9 cellular contexts compared by ENCODE assay signal in genomic region chr10:63523015-63523414, GRCh38. TPM values are rescaled to one million over a fixed set of nuclear protein-coding genes. Genes with fewer than 3 reads are reported as not detected.
A peak's percentile ranks its signal among the peaks of the same experiment; 100 is the strongest.
DNase-seq lines count a peak whose midpoint lies in the region; FAIRE-seq and TF ChIP-seq lines count a peak whose summit lies in the region.
"Had no signal": no experiment of that assay in that cellular context is flagged by ENCODE, and none has a peak within 500 bp of the region (broad histone marks: within the 10 kb centered on the region; RNA-seq: fewer than 3 reads in every experiment).

No MANE protein-coding gene starts in this region.

- no peaks in the 10 kb centered on the region for H3K9me3 Mint-ChIP-seq in T-helper 1 cell treated with Interleukin-12 subunit alpha and Interleukin-12 subunit beta and Interleukin-4 antibody, amounts not matched to agents 30 μg/mL and 1 μg/mL, for 36 hours
- H3K9me3 Mint-ChIP-seq in activated naive CD8-positive, alpha-beta T cell (ENCODE audit: low read depth), result no peaks in the 10 kb centered on the region

- H2AFZ ChIP-seq in keratinocyte (ENCODE audit: control insufficient read depth, low read length), result no peak overlapping the region

- H3K4me3 Mint-ChIP-seq in T-helper 1 cell treated with Interleukin-12 subunit alpha and Interleukin-12 subunit beta and Interleukin-4 antibody, amounts not matched to agents 30 μg/mL and 1 μg/mL, for 36 hours, result peak overlapping the region; percentile 29
- no peak overlapping the region for H3K4me3 Mint-ChIP-seq in activated naive CD8-positive, alpha-beta T cell

- peaks cover 14% of the 10 kb centered on the region for H3K36me3 Mint-ChIP-seq in T-helper 1 cell treated with Interleukin-12 subunit alpha and Interleukin-12 subunit beta and Interleukin-4 antibody, amounts not matched to agents 30 μg/mL and 1 μg/mL, for 36 hours (ENCODE audit: low read depth)
- H3K36me3 Mint-ChIP-seq in activated naive CD8-positive, alpha-beta T cell, result peaks cover 11% of the 10 kb centered on the region

- peaks cover 86% of the 10 kb centered on the region for H3K79me2 ChIP-seq in keratinocyte (ENCODE audit: control insufficient read depth, insufficient read depth, low read length)

- peak overlapping the region; percentile 83 for H3K27ac ChIP-seq in keratinocyte (ENCODE audit: control insufficient read depth, insufficient read depth, low read length)

- no peaks in the 10 kb centered on the region for H3K27me3 Mint-ChIP-seq in T-helper 1 cell treated with Interleukin-12 subunit alpha and Interleukin-12 subunit beta and Interleukin-4 antibody, amounts not matched to agents 30 μg/mL and 1 μg/mL, for 36 hours (ENCODE audit: low read depth)
- H3K27me3 Mint-ChIP-seq in activated naive CD8-positive, alpha-beta T cell, result no peaks in the 10 kb centered on the region

- no peak for FAIRE-seq in keratinocyte (lab: Jason Lieb, UNC)

- H3K4me3 ChIP-seq in keratinocyte (ENCODE audit: control insufficient read depth in 2 of 3, extremely low read depth in 1 of 3, insufficient read depth in 2 of 3, low read depth in 1 of 3, low read length in 3 of 3), result peak overlapping the region; percentile 78 to 89 (median 82)

- H3K4me1 Mint-ChIP-seq in T-helper 1 cell treated with Interleukin-12 subunit alpha and Interleukin-12 subunit beta and Interleukin-4 antibody, amounts not matched to agents 30 μg/mL and 1 μg/mL, for 36 hours (ENCODE audit: low read depth), result peaks cover 54% of the 10 kb centered on the region
- peaks cover 66% of the 10 kb centered on the region for H3K4me1 Mint-ChIP-seq in activated naive CD8-positive, alpha-beta T cell (ENCODE audit: low read depth)

- H3K9ac ChIP-seq in keratinocyte (ENCODE audit: control insufficient read depth, extremely low read depth, insufficient read depth, low read length), result peak overlapping the region; percentile 94

- no peak for TF ChIP-seq CTCF in keratinocyte (optimal IDR thresholded peaks at IDR 0.05 in 1 of 3, IDR thresholded peaks at IDR 0.05 in 1 of 3, conservative IDR thresholded peaks at IDR 0.05 in 1 of 3; ENCODE audit: extremely low read depth in 1 of 3, insufficient read depth in 2 of 3, low read length in 3 of 3)

- no peaks in the 10 kb centered on the region for H3K9me1 ChIP-seq in keratinocyte (ENCODE audit: control insufficient read depth, extremely low read depth, insufficient read depth, low read length)

- H3K36me3 ChIP-seq in keratinocyte (ENCODE audit: control insufficient read depth in 2 of 2, extremely low read depth in 1 of 2, insufficient read depth in 2 of 2, low read length in 2 of 2), result peaks cover 2 to 7% of the 10 kb centered on the region in 2 experiments

- H3K4me1 ChIP-seq in keratinocyte (ENCODE audit: control insufficient read depth, extremely low read depth, insufficient read depth, low read length), result peaks cover 33% of the 10 kb centered on the region

- dilution Hi-C loops in keratinocyte (cut with MboI; ENCODE audit: extremely low pct_ligation_motif_present, low sequenced_read_pairs), result no loop called here

- no peaks in the 10 kb centered on the region for H4K20me1 ChIP-seq in keratinocyte (ENCODE audit: control insufficient read depth, extremely low read depth, insufficient read depth, low read length)

- no peaks in the 10 kb centered on the region for H3K9me3 ChIP-seq in keratinocyte (ENCODE audit: control insufficient read depth, low read depth, low read length)

- H3K4me2 ChIP-seq in keratinocyte (ENCODE audit: control insufficient read depth, extremely low read depth, insufficient read depth, low read depth, low read length), result peak overlapping the region; percentile 89

- no peak for DNase-seq in T-helper 1 cell
- no peak for DNase-seq in keratinocyte (ENCODE audit: low read depth, low spot score)
- peak; percentile 46 for DNase-seq in superior temporal gyrus (ENCODE audit: extremely low spot score)
- no peak for DNase-seq in NK-92 treated with Interleukin-12 subunit alpha and Interleukin-12 subunit beta, amount 100 ng/mL, for 24 hours (lab: John Stamatoyannopoulos, UW)
- no peak for DNase-seq in stimulated activated CD4-positive, alpha-beta T cell treated with anti-CD3 and anti-CD28 coated beads, Interleukin-4, amount 100 ng/mL, for 1 hour
- DNase-seq in SIG-M5 (lab: John Stamatoyannopoulos, UW), result no peak
- DNase-seq: stimulated activated naive CD4-positive, alpha-beta T cell treated with Interleukin-2 at 50 U/mL for 16 hours had no signal

- peak overlapping the region; percentile 92 for H3K27ac Mint-ChIP-seq in T-helper 1 cell treated with Interleukin-12 subunit alpha and Interleukin-12 subunit beta and Interleukin-4 antibody, amounts not matched to agents 30 μg/mL and 1 μg/mL, for 36 hours
- peak overlapping the region; percentile 86 for H3K27ac Mint-ChIP-seq in activated naive CD8-positive, alpha-beta T cell

- no peaks in the 10 kb centered on the region for H3K27me3 ChIP-seq in keratinocyte (ENCODE audit: control insufficient read depth, extremely low read depth, insufficient read depth, low read length)

RNA-seq across cellular contexts. Expression of gene REEP3, which starts 1.8 kb away (rescaled TPM):
- 34.7 to 65.8 TPM (median 52.8 TPM) in 3 replicates for polyA plus RNA-seq in keratinocyte
- 172 TPM for polyA plus RNA-seq in keratinocyte (2011; ENCODE audit: low read depth)
- 40.8 and 57.7 TPM in 2 replicates for polyA plus RNA-seq in keratinocyte (2011; cell fraction: cytosol; rRNA removed)
- polyA plus RNA-seq in keratinocyte (2011; cell fraction: nucleus; rRNA removed), result 42.3 and 44.6 TPM in 2 replicates
- polyA plus RNA-seq in keratinocyte (2012; ENCODE audit: low replicate concordance), result 25.4 and 42.4 TPM in 2 replicates
- polyA minus RNA-seq in keratinocyte, result 15.5 to 43.5 TPM (median 23.8 TPM) in 3 replicates
- 57.2 TPM for polyA minus RNA-seq in keratinocyte (2011; cell fraction: cytosol; rRNA and poly(A)+ RNA removed)
- polyA minus RNA-seq in keratinocyte (2011; cell fraction: nucleus; rRNA and poly(A)+ RNA removed), result 30.0 and 57.2 TPM in 2 replicates

RNA-seq across cellular contexts. Expression of gene JMJD1C, which starts 57.2 kb away (rescaled TPM):
- 24.9 to 38.2 TPM (median 26.6 TPM) in 3 replicates for polyA plus RNA-seq in keratinocyte
- polyA plus RNA-seq in keratinocyte (2011; ENCODE audit: low read depth), result 81.0 TPM
- polyA plus RNA-seq in keratinocyte (2011; cell fraction: cytosol; rRNA removed), result 9.0 and 22.2 TPM in 2 replicates
- polyA plus RNA-seq in keratinocyte (2011; cell fraction: nucleus; rRNA removed), result 49.7 and 62.2 TPM in 2 replicates
- polyA plus RNA-seq in keratinocyte (2012; ENCODE audit: low replicate concordance), result 18.7 and 43.8 TPM in 2 replicates
- polyA minus RNA-seq in keratinocyte, result 19.1 to 117 TPM (median 79.7 TPM) in 3 replicates
- 17.8 TPM for polyA minus RNA-seq in keratinocyte (2011; cell fraction: cytosol; rRNA and poly(A)+ RNA removed)
- 94.4 and 166 TPM in 2 replicates for polyA minus RNA-seq in keratinocyte (2011; cell fraction: nucleus; rRNA and poly(A)+ RNA removed)
